In the genomic region with DNA sequence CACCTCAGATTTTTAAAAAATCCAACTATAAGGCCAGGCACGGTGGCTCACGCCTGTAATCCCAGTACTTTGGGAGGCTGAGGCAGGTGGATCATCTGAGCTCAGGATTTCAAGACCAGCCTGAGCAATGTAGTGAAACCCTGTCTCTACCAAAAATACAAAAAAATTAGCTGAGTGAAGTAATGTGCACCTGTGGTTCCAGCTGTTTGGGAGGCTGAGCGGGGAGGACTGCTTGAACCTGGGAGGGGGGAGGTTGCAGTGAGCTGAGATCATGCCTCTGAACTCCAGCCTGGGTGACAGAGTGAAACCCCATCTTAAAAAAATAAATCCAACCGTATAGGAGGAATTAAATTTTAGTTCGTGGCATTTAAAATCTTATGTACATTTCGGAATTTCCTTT, we compare ENCODE assay signal across 20 cellular contexts.
A peak's percentile ranks its signal among the peaks of the same experiment; 100 is the strongest.
DNase-seq lines count a peak whose midpoint lies in the region; TF ChIP-seq lines count a peak whose summit lies in the region.
"Had no signal": no experiment of that assay in that cellular context is flagged by ENCODE, and none has a peak within 500 bp of the region (broad histone marks: within the 10 kb centered on the region; RNA-seq: fewer than 3 reads in every experiment).

No MANE protein-coding gene starts in this region.

- H3K27ac ChIP-seq in liver (ENCODE audit: low read depth in 1 of 2, low read length in 2 of 2) (peak overlapping the region; percentile 70 to 71), subcutaneous abdominal adipose tissue (ENCODE audit: low read depth, low read length) (peak overlapping the region; percentile 14), SK-N-SH (ENCODE audit: low read depth in 2 of 2, low read length in 1 of 2) (no peak overlapping the region)
- H3K27ac ChIP-seq: ascending aorta, colonic mucosa, RWPE1, upper lobe of right lung had no signal

- no peaks in the 10 kb centered on the region for H3K9me2 ChIP-seq in SK-N-SH

- peaks cover 91% of the 10 kb centered on the region for H3K36me3 Mint-ChIP-seq in activated T-cell treated with anti-CD3 and anti-CD28 coated beads, Interleukin-2, amount 50 U/mL, for 24 hours (ENCODE audit: low read depth)
- H3K36me3 Mint-ChIP-seq in activated T-helper 1 cell treated with anti-CD3 and anti-CD28 coated beads, Interleukin-12 subunit alpha, Interleukin-12 subunit beta, Interleukin-2, Interleukin-4 antibody, amounts not matched to agents 30 ng/mL and 10 ng/mL and 1 ng/mL, durations not matched to agents 14 hours and 24 hours and 36 hours (ENCODE audit: low read depth) = peaks cover 45% of the 10 kb centered on the region

- TF ChIP-seq RAD21 in liver (IDR thresholded peaks at IDR 0.05) = no peak
- TF ChIP-seq RAD21 in SK-N-SH (IDR thresholded peaks at IDR 0.05; ENCODE audit: low read length) = no peak

- no peaks in the 10 kb centered on the region for H3K9me3 Mint-ChIP-seq in activated T-cell treated with anti-CD3 and anti-CD28 coated beads, Interleukin-2, amount 50 U/mL, for 24 hours
- H3K9me3 Mint-ChIP-seq in activated T-helper 1 cell treated with anti-CD3 and anti-CD28 coated beads, Interleukin-12 subunit alpha, Interleukin-12 subunit beta, Interleukin-2, Interleukin-4 antibody, amounts not matched to agents 30 ng/mL and 10 ng/mL and 1 ng/mL, durations not matched to agents 14 hours and 24 hours and 36 hours = no peaks in the 10 kb centered on the region
- H3K9me3 Mint-ChIP-seq: activated T-cell treated with anti-CD3 and anti-CD28 coated beads, Interleukin-2, amount 50 U/mL, for 4 hours had no signal

- H3K27ac Mint-ChIP-seq in activated T-cell treated with anti-CD3 and anti-CD28 coated beads, Interleukin-2, amount 50 U/mL, for 24 hours = peak overlapping the region; percentile 99
- H3K27ac Mint-ChIP-seq in activated T-helper 1 cell treated with anti-CD3 and anti-CD28 coated beads, Interleukin-12 subunit alpha, Interleukin-12 subunit beta, Interleukin-2, Interleukin-4 antibody, amounts not matched to agents 30 ng/mL and 10 ng/mL and 1 ng/mL, durations not matched to agents 14 hours and 24 hours and 36 hours = peak overlapping the region; percentile 55

- CTCF ChIA-PET in SK-N-SH (lab: Yijun Ruan, JAX) = no interaction called here

- no peak overlapping the region for H3K4me3 ChIP-seq in liver (ENCODE audit: low read depth in 1 of 3, low read length in 3 of 3)
- H3K4me3 ChIP-seq in subcutaneous abdominal adipose tissue (ENCODE audit: low read depth in 1 of 5, low read length in 5 of 5) = no peak overlapping the region
- H3K4me3 ChIP-seq in SK-N-SH (ENCODE audit: low read depth in 2 of 2, low read length in 1 of 2) = no peak overlapping the region
- H3K4me3 ChIP-seq: ascending aorta, colonic mucosa, upper lobe of right lung had no signal

- intact Hi-C loops in activated T-helper 1 cell treated with anti-CD3 and anti-CD28 coated beads, Interleukin-12 subunit alpha, Interleukin-12 subunit beta, Interleukin-2, Interleukin-4 antibody, amounts not matched to agents 30 ng/mL and 10 ng/mL and 1 ng/mL, durations not matched to agents 14 hours and 24 hours and 36 hours (cut with micrococcal nuclease) = loop anchor here (10.0 kb wide), 1 partner anchor 708 kb away; no protein-coding TSS in a partner anchor

- H3K4me1 ChIP-seq in liver (ENCODE audit: control insufficient read depth in 4 of 4, insufficient read depth in 4 of 4, low read length in 3 of 4) = peaks cover 3 to 16% (median 11%) of the 10 kb centered on the region in 4 donors
- H3K4me1 ChIP-seq in subcutaneous abdominal adipose tissue (ENCODE audit: control insufficient read depth in 5 of 5, insufficient read depth in 5 of 5, low read length in 5 of 5) = peaks cover 0 to 13% (median 9%) of the 10 kb centered on the region in 5 donors
- peaks cover 7 to 20% of the 10 kb centered on the region in 2 experiments for H3K4me1 ChIP-seq in SK-N-SH (ENCODE audit: control insufficient read depth in 1 of 2, insufficient read depth in 2 of 2, low read depth in 1 of 2, low read length in 1 of 2)
- H3K4me1 ChIP-seq: colonic mucosa had no signal

- H3K79me2 ChIP-seq in SK-N-SH (ENCODE audit: insufficient read depth) = peaks cover 12% of the 10 kb centered on the region; the same call in 1 of the 2 replicates

- 94% methylated on average over 6 of the region's 6 CpGs for WGBS in liver
- 97% methylated on average over 6 of the region's 6 CpGs for WGBS in SK-N-SH (ENCODE audit: low lambda C conversion rate)

- no peak for DNase-seq in activated T-cell treated with anti-CD3 and anti-CD28 coated beads, Interleukin-2, amount 50 U/mL, for 24 hours
- DNase-seq in activated T-cell treated with anti-CD3 and anti-CD28 coated beads for 4 hours (no peak), SK-N-SH (no peak), GM13976 (ENCODE audit: low spot score) (no peak), DMS153 treated with DMSO at 0.1 percent for 48 hours (lab: John Stamatoyannopoulos, UW; ENCODE audit: unreplicated experiment) (no peak)
- no peak for DNase-seq in activated T-helper 1 cell treated with anti-CD3 and anti-CD28 coated beads, Interleukin-12 subunit alpha, Interleukin-12 subunit beta, Interleukin-2, Interleukin-4 antibody, amounts not matched to agents 30 ng/mL and 10 ng/mL and 1 ng/mL, durations not matched to agents 14 hours and 24 hours and 36 hours (ENCODE audit: low spot score)
- DNase-seq: activated T-cell treated with anti-CD3 and anti-CD28 coated beads, Interleukin-2, amount 50 U/mL, for 4 hours; colonic mucosa; erythroblast; mesendoderm; NCI-H1105 treated with DMSO at 0.1 percent for 48 hours; NK-92 treated with Interleukin-12 subunit alpha and Interleukin-12 subunit beta, amount 100 ng/mL, for 24 hours; nucleus accumbens; stimulated activated CD4-positive, alpha-beta T cell treated with anti-CD3 and anti-CD28 coated beads, Interleukin-2, amount 100 ng/mL, for 48 hours; stimulated activated CD8-positive, alpha-beta memory T cell treated with anti-CD3 and anti-CD28 coated beads, Interleukin-4, amount 100 ng/mL, for 48 hours; upper lobe of right lung had no signal

- POLR2A ChIA-PET in SK-N-SH (lab: Yijun Ruan, JAX) = no interaction called here

- TF ChIP-seq CTCF in liver (IDR thresholded peaks at IDR 0.05; ENCODE audit: low read depth, low read length, missing input control) (no peak), SK-N-SH (IDR thresholded peaks at IDR 0.05) (no peak), GM13976 (IDR thresholded peaks at IDR 0.05; ENCODE audit: borderline replicate concordance, control extremely low read depth, extremely low read depth, insufficient read depth, missing control alignments) (no peak)

- H3F3A ChIP-seq in SK-N-SH (replicated peaks; ENCODE audit: insufficient read depth) = no peaks in the 10 kb centered on the region

- H4K20me1 ChIP-seq in SK-N-SH (ENCODE audit: insufficient read depth) = no peaks in the 10 kb centered on the region

- H2AFZ ChIP-seq in SK-N-SH (ENCODE audit: low read depth) = no peak overlapping the region

- no peaks in the 10 kb centered on the region for H3K27me3 ChIP-seq in liver (ENCODE audit: control insufficient read depth in 4 of 4, insufficient read depth in 4 of 4, low read length in 3 of 4)
- H3K27me3 ChIP-seq in subcutaneous abdominal adipose tissue (ENCODE audit: control insufficient read depth in 5 of 5, insufficient read depth in 4 of 5, low read length in 5 of 5) = no peaks in the 10 kb centered on the region
- H3K27me3 ChIP-seq in SK-N-SH (ENCODE audit: insufficient read depth) = no peaks in the 10 kb centered on the region
- H3K27me3 ChIP-seq: ascending aorta, colonic mucosa, upper lobe of right lung had no signal

- H3K4me2 ChIP-seq in SK-N-SH = no peak overlapping the region

- in situ Hi-C loops in GM13976 (cut with MboI; ENCODE audit: low sequenced_read_pairs, unreplicated experiment) = loop anchor here (25.0 kb wide), 1 partner anchor 225 kb away; the partner anchor contains the start of genes HINT1 and LYRM7

- H3K9ac ChIP-seq in liver (ENCODE audit: low read depth in 1 of 2, low read length in 2 of 2) (peak overlapping the region in 1 of 2 donors; percentile 1), subcutaneous abdominal adipose tissue (ENCODE audit: low read length in 5 of 5) (no peak overlapping the region), SK-N-SH (no peak overlapping the region)

- H3K9me3 ChIP-seq in liver (ENCODE audit: control insufficient read depth in 4 of 4, low read length in 3 of 4) (no peaks in the 10 kb centered on the region), subcutaneous abdominal adipose tissue (ENCODE audit: control insufficient read depth in 5 of 5, low read length in 5 of 5) (no peaks in the 10 kb centered on the region), SK-N-SH (no peaks in the 10 kb centered on the region)
- H3K9me3 ChIP-seq: ascending aorta, colonic mucosa, upper lobe of right lung had no signal

- H3K4me1 Mint-ChIP-seq in activated T-cell treated with anti-CD3 and anti-CD28 coated beads, Interleukin-2, amount 50 U/mL, for 24 hours (ENCODE audit: low read depth) = peaks cover 96% of the 10 kb centered on the region
- H3K4me1 Mint-ChIP-seq in activated T-helper 1 cell treated with anti-CD3 and anti-CD28 coated beads, Interleukin-12 subunit alpha, Interleukin-12 subunit beta, Interleukin-2, Interleukin-4 antibody, amounts not matched to agents 30 ng/mL and 10 ng/mL and 1 ng/mL, durations not matched to agents 14 hours and 24 hours and 36 hours (ENCODE audit: low read depth) = peaks cover 80% of the 10 kb centered on the region

- H3K27me3 Mint-ChIP-seq in activated T-cell treated with anti-CD3 and anti-CD28 coated beads, Interleukin-2, amount 50 U/mL, for 24 hours = no peaks in the 10 kb centered on the region
- no peaks in the 10 kb centered on the region for H3K27me3 Mint-ChIP-seq in activated T-helper 1 cell treated with anti-CD3 and anti-CD28 coated beads, Interleukin-12 subunit alpha, Interleukin-12 subunit beta, Interleukin-2, Interleukin-4 antibody, amounts not matched to agents 30 ng/mL and 10 ng/mL and 1 ng/mL, durations not matched to agents 14 hours and 24 hours and 36 hours (ENCODE audit: insufficient read depth)

- no peak overlapping the region for H3K4me3 Mint-ChIP-seq in activated T-cell treated with anti-CD3 and anti-CD28 coated beads, Interleukin-2, amount 50 U/mL, for 24 hours
- H3K4me3 Mint-ChIP-seq in activated T-helper 1 cell treated with anti-CD3 and anti-CD28 coated beads, Interleukin-12 subunit alpha, Interleukin-12 subunit beta, Interleukin-2, Interleukin-4 antibody, amounts not matched to agents 30 ng/mL and 10 ng/mL and 1 ng/mL, durations not matched to agents 14 hours and 24 hours and 36 hours = no peak overlapping the region
- H3K4me3 Mint-ChIP-seq: activated T-cell treated with anti-CD3 and anti-CD28 coated beads, Interleukin-2, amount 50 U/mL, for 4 hours had no signal

- no peak for TF ChIP-seq EP300 in SK-N-SH (IDR thresholded peaks at IDR 0.05; ENCODE audit: borderline replicate concordance in 1 of 2, low read depth in 1 of 2, low read length in 1 of 2)

- H3K36me3 ChIP-seq in liver (ENCODE audit: control insufficient read depth in 4 of 4, insufficient read depth in 3 of 4, low read depth in 1 of 4, low read length in 3 of 4) (peaks cover 0 to 7% (median under 1%) of the 10 kb centered on the region in 4 donors), subcutaneous abdominal adipose tissue (ENCODE audit: control insufficient read depth in 5 of 5, insufficient read depth in 5 of 5, low read length in 5 of 5) (peaks cover 2 to 22% (median 13%) of the 10 kb centered on the region in 5 donors), SK-N-SH (replicated peaks in 1 of 2; ENCODE audit: control insufficient read depth in 1 of 2, insufficient read depth in 2 of 2, low read length in 1 of 2) (peaks cover 21 to 31% of the 10 kb centered on the region in 2 experiments)
- H3K36me3 ChIP-seq: colonic mucosa had no signal

Comparison
In these comparisons a context has a peak if more than half of its experiments do, and no peak if none do; other contexts are left out.
1. H3K27ac ChIP-seq: peak in liver (2 of 2) and subcutaneous abdominal adipose tissue (single experiment); none in SK-N-SH (0 of 2).